ENCODE assay signal across 16 cellular contexts in genomic region chr2:65586516-65586915, GRCh38.
DNase-seq lines count a peak whose midpoint lies in the region; ATAC-seq and TF ChIP-seq lines count a peak whose summit lies in the region.
"Had no signal": no experiment of that assay in that cellular context is flagged by ENCODE, and none has a peak within 500 bp of the region (broad histone marks: within the 10 kb centered on the region; RNA-seq: fewer than 3 reads in every experiment).

No MANE protein-coding gene starts in this region.

- no peak overlapping the region for H3K4me3 ChIP-seq in endodermal cell (ENCODE audit: low read length)
- H3K4me3 ChIP-seq: GM23248 had no signal

- no peak overlapping the region for H3K9ac ChIP-seq in endodermal cell (ENCODE audit: extremely low read depth, low read length, poor library complexity, severe bottlenecking)
- H3K9ac ChIP-seq: GM23248 had no signal

- H3K4me1 ChIP-seq in endodermal cell (ENCODE audit: control insufficient read depth, insufficient read depth, low read length): no peaks in the 10 kb centered on the region

- H3K27ac Mint-ChIP-seq in endodermal cell (no peak overlapping the region), nephron progenitor cell (peak overlapping the region; percentile 86)
- H3K27ac Mint-ChIP-seq: CD4-positive, alpha-beta memory T cell had no signal

- H3K4me3 Mint-ChIP-seq in endodermal cell (no peak overlapping the region), nephron progenitor cell (no peak overlapping the region)
- H3K4me3 Mint-ChIP-seq: CD4-positive, alpha-beta memory T cell had no signal

- DNase-seq in amniotic epithelial cell (ENCODE audit: low read depth) (peak; percentile 70), endodermal cell (peak; percentile 45), nephron progenitor cell (no peak)
- DNase-seq in activated CD4-positive, alpha-beta T cell treated with anti-CD3 and anti-CD28 coated beads for 4 hours: no peak
- DNase-seq: C1 segment of cervical spinal cord; Calu3; CD4-positive, alpha-beta memory T cell; COR-L47; DMS53; DMS79 treated with DMSO at 0.1 percent for 48 hours; GF-D8; GM23248; H7; HCEC 1CT had no signal

- H3K9me3 Mint-ChIP-seq in endodermal cell (peaks cover 11% of the 10 kb centered on the region), nephron progenitor cell (peaks cover 17% of the 10 kb centered on the region)

- H3K9me3 ChIP-seq in endodermal cell (ENCODE audit: control insufficient read depth, low read length): peaks cover 15% of the 10 kb centered on the region

- no peak overlapping the region for H3K27ac ChIP-seq in endodermal cell (ENCODE audit: low read depth, low read length)
- H3K27ac ChIP-seq: GM23248 had no signal

- TF ChIP-seq CTCF in endodermal cell (conservative IDR thresholded peaks at IDR 0.05) (no peak), nephron progenitor cell (IDR thresholded peaks at IDR 0.05) (no peak)

- ATAC-seq in HG02571 (IDR thresholded peaks at IDR 0.05; ENCODE audit: unreplicated experiment) (no peak), GM21529 (IDR thresholded peaks at IDR 0.05; ENCODE audit: unreplicated experiment) (no peak)

- 77 to 96% methylated on average over 2 to 4 of the region's 4 CpGs for WGBS in endodermal cell (ENCODE audit: insufficient coverage in 1 of 2, insufficient read length in 1 of 2), 2 experiments

- peaks cover 19% of the 10 kb centered on the region for H3K4me1 Mint-ChIP-seq in endodermal cell
- H3K4me1 Mint-ChIP-seq in nephron progenitor cell: peaks cover 6% of the 10 kb centered on the region
- H3K4me1 Mint-ChIP-seq: CD4-positive, alpha-beta memory T cell had no signal

- no peaks in the 10 kb centered on the region for H3K36me3 ChIP-seq in endodermal cell (ENCODE audit: control insufficient read depth, insufficient read depth, low read length)

- H3K36me3 Mint-ChIP-seq in endodermal cell (ENCODE audit: low read depth) (peaks cover 3% of the 10 kb centered on the region), nephron progenitor cell (ENCODE audit: low read depth) (peaks cover 8% of the 10 kb centered on the region)
- H3K36me3 Mint-ChIP-seq: CD4-positive, alpha-beta memory T cell had no signal

- peaks cover 10% of the 10 kb centered on the region for H3K27me3 Mint-ChIP-seq in endodermal cell (ENCODE audit: insufficient read depth)
- H3K27me3 Mint-ChIP-seq in nephron progenitor cell (ENCODE audit: low read depth, poor library complexity): peaks cover 4% of the 10 kb centered on the region

- no peaks in the 10 kb centered on the region for H3K27me3 ChIP-seq in endodermal cell (ENCODE audit: control insufficient read depth, insufficient read depth, low read length, poor library complexity, severe bottlenecking)

Comparison
In these comparisons a context has a peak if more than half of its experiments do, and no peak if none do; other contexts are left out.
1. DNase-seq: peak in amniotic epithelial cell (single experiment) and endodermal cell (single experiment); none in nephron progenitor cell (single experiment) and activated CD4-positive, alpha-beta T cell treated with anti-CD3 and anti-CD28 coated beads for 4 hours (0 of 2).